ENCODE assay signal across 16 cellular contexts in genomic region chr14:72621387-72622065, GRCh38.
"Had no signal": no experiment of that assay in that cellular context is flagged by ENCODE, and none has a peak within 500 bp of the region (broad histone marks: within the 10 kb centered on the region; RNA-seq: fewer than 3 reads in every experiment).

No MANE protein-coding gene starts in this region.

- H3K36me3 ChIP-seq: spleen had no signal

- H3K27me3 ChIP-seq: spleen had no signal

- DNase-seq: activated B cell treated with CpG ODN at 0.5 μM for 24 hours; activated CD4-positive, alpha-beta memory T cell treated with anti-CD3 and anti-CD28 coated beads, Interleukin-2, amount 10 ng/mL, durations not matched to agents 7 days and 5 days; activated CD4-positive, alpha-beta T cell treated with anti-CD3 and anti-CD28 coated beads for 4 hours; activated CD8-positive, alpha-beta memory T cell treated with anti-CD3 and anti-CD28 coated beads, Interleukin-2, amount 10 ng/mL, durations not matched to agents 7 days and 5 days; foreskin melanocyte; glutamatergic neuron; hippocampal formation; kidney glomerular epithelial cell; left ventricle myocardium inferior; naive B cell; spleen; stimulated activated CD8-positive, alpha-beta memory T cell treated with anti-CD3 and anti-CD28 coated beads, Interleukin-4, amount 100 ng/mL, for 48 hours; stimulated activated naive CD4-positive, alpha-beta T cell had no signal

- ATAC-seq: activated CD8-positive, alpha-beta memory T cell treated with anti-CD3 and anti-CD28 coated beads, Interleukin-2, amount 10 ng/mL, durations not matched to agents 7 days and 5 days had no signal

- H3K9me3 Mint-ChIP-seq: activated B cell treated with CpG ODN at 0.5 μM for 24 hours; dendritic cell treated with granulocyte-macrophage colony-stimulating factor and Interleukin-4, amounts not matched to agents 40 ng/mL and 50 ng/mL, for 4 days had no signal

- H3K4me3 ChIP-seq: left ventricle myocardium inferior, spleen had no signal

- H3K27me3 Mint-ChIP-seq: activated B cell treated with CpG ODN at 0.5 μM for 24 hours; activated naive CD8-positive, alpha-beta T cell; naive B cell had no signal

- H3K4me3 Mint-ChIP-seq: activated B cell treated with CpG ODN at 0.5 μM for 24 hours; activated CD4-positive, alpha-beta memory T cell treated with anti-CD3 and anti-CD28 coated beads, Interleukin-2, amount 10 ng/mL, durations not matched to agents 7 days and 5 days; activated CD8-positive, alpha-beta memory T cell treated with anti-CD3 and anti-CD28 coated beads, Interleukin-2, amount 10 ng/mL, durations not matched to agents 7 days and 5 days; activated naive CD8-positive, alpha-beta T cell; dendritic cell treated with granulocyte-macrophage colony-stimulating factor and Interleukin-4, amounts not matched to agents 40 ng/mL and 50 ng/mL, for 4 days; naive B cell; T-helper 2 cell treated with Interferon-gamma antibody and Interleukin-4, amounts not matched to agents 5 μg/mL and 100 μg/mL, for 36 hours had no signal

- H3K4me1 Mint-ChIP-seq: activated CD4-positive, alpha-beta memory T cell treated with anti-CD3 and anti-CD28 coated beads, Interleukin-2, amount 10 ng/mL, durations not matched to agents 7 days and 5 days; activated CD8-positive, alpha-beta memory T cell treated with anti-CD3 and anti-CD28 coated beads, Interleukin-2, amount 10 ng/mL, durations not matched to agents 7 days and 5 days had no signal

- H3K27ac Mint-ChIP-seq: activated B cell treated with CpG ODN at 0.5 μM for 24 hours; activated CD4-positive, alpha-beta memory T cell treated with anti-CD3 and anti-CD28 coated beads, Interleukin-2, amount 10 ng/mL, durations not matched to agents 7 days and 5 days; activated CD8-positive, alpha-beta memory T cell treated with anti-CD3 and anti-CD28 coated beads, Interleukin-2, amount 10 ng/mL, durations not matched to agents 7 days and 5 days; activated naive CD8-positive, alpha-beta T cell; dendritic cell treated with granulocyte-macrophage colony-stimulating factor and Interleukin-4, amounts not matched to agents 40 ng/mL and 50 ng/mL, for 4 days; T-helper 2 cell treated with Interferon-gamma antibody and Interleukin-4, amounts not matched to agents 5 μg/mL and 100 μg/mL, for 36 hours had no signal

- H3K36me3 Mint-ChIP-seq: activated CD8-positive, alpha-beta memory T cell treated with anti-CD3 and anti-CD28 coated beads, Interleukin-2, amount 10 ng/mL, durations not matched to agents 7 days and 5 days; activated naive CD8-positive, alpha-beta T cell had no signal

- H3K27ac ChIP-seq: left ventricle myocardium inferior, spleen had no signal
